Comparison of ENCODE assay signal across 14 cellular contexts in the genomic region with DNA sequence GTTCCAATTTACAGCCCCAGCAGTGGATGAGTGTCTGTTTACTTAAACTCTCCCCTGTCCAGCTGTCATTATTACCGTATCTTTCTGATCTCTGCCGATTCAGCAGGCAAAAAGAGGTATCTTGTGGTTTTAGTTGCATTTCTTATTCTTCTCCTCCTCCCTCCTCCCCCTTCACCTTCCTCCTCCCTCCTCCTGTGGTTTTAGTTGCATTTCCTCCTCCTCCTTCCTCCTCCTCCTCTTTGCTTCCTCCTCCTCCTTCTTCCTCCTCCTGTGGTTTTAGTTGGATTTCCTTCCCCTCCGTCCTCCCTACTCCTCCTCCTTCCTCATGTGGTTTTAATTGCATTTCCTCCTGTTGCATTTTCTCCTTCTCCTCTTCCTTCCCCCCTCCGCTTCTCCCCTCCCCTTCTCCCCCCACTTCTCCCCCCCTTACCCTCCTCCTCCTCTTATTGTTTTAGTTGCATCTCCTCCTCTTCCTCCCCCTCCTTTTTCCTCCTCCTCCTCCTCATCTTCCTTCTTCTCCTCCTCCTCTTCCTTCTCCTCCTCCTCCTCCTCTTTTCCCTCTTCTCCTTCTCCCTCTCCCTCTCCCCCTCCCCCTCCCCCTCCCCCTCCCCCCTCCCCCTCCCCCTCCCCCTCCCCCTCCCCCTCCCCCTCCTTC. TPM values are rescaled to one million over a fixed set of nuclear protein-coding genes. Genes with fewer than 3 reads are reported as not detected.
A peak's percentile ranks its signal among the peaks of the same experiment; 100 is the strongest.
DNase-seq lines count a peak whose midpoint lies in the region; ATAC-seq and TF ChIP-seq lines count a peak whose summit lies in the region.
"Had no signal": no experiment of that assay in that cellular context is flagged by ENCODE, and none has a peak within 500 bp of the region (broad histone marks: within the 10 kb centered on the region; RNA-seq: fewer than 3 reads in every experiment).

No MANE protein-coding gene starts in this region.

- H3K79me2 ChIP-seq in KMS-11 (ENCODE audit: insufficient read depth, low read depth) = no peaks in the 10 kb centered on the region

- H3K27ac ChIP-seq in KMS-11 (peak overlapping the region; percentile 20; the same call in 1 of the 2 replicates), SJCRH30 (no peak overlapping the region)

- H3K4me2 ChIP-seq in KMS-11 = peak overlapping the region; percentile 67; the same call in 1 of the 2 replicates

- H3K36me3 ChIP-seq in KMS-11 (ENCODE audit: insufficient read depth) (no peaks in the 10 kb centered on the region), SJCRH30 (no peaks in the 10 kb centered on the region)

- no peak overlapping the region for H3K4me3 ChIP-seq in KMS-11 (IDR thresholded peaks at IDR 0.05; ENCODE audit: insufficient read depth, low read depth, low read length)
- no peak overlapping the region for H3K4me3 ChIP-seq in SJCRH30

- H3K4me1 ChIP-seq in KMS-11 (ENCODE audit: low read depth, poor library complexity, severe bottlenecking) (peaks cover 26% of the 10 kb centered on the region), SJCRH30 (peaks cover 18% of the 10 kb centered on the region)

- no peaks in the 10 kb centered on the region for H3K27me3 ChIP-seq in KMS-11 (ENCODE audit: insufficient read depth, low read depth)
- no peaks in the 10 kb centered on the region; the same call in 1 of the 2 replicates for H3K27me3 ChIP-seq in SJCRH30

- H3K9ac ChIP-seq in KMS-11 = no peak overlapping the region

- peak; percentile 16 for DNase-seq in DMS53 (lab: John Stamatoyannopoulos, UW)
- peak; percentile 26 to 63 for DNase-seq in SJCRH30
- DNase-seq in iris pigment epithelial cell (ENCODE audit: low read depth) = peak; percentile 12
- no peak for DNase-seq in UCSD-AML1 (lab: John Stamatoyannopoulos, UW; ENCODE audit: unreplicated experiment)
- no peak for DNase-seq in NCI-H345 treated with DMSO at 0.1 percent for 48 hours (lab: John Stamatoyannopoulos, UW; ENCODE audit: unreplicated experiment)
- DNase-seq: activated CD4-positive, alpha-beta T cell treated with anti-CD3 and anti-CD28 coated beads, Interleukin-2, amount 50 U/mL, for 48 hours; naive thymus-derived CD8-positive, alpha-beta T cell; NCI-H446 treated with DMSO at 0.1 percent for 48 hours; small intestine; SW 1271 had no signal

- H4K20me1 ChIP-seq in KMS-11 (ENCODE audit: insufficient read depth) = no peaks in the 10 kb centered on the region

- H2AFZ ChIP-seq in KMS-11 (ENCODE audit: low read depth) = no peak overlapping the region

- H3K9me3 ChIP-seq in SJCRH30 (replicated peaks) = peaks cover 9% of the 10 kb centered on the region

- ATAC-seq in HG03342 (IDR thresholded peaks at IDR 0.05; ENCODE audit: unreplicated experiment) = no peak
- ATAC-seq in HG02571 (IDR thresholded peaks at IDR 0.05; ENCODE audit: unreplicated experiment) = no peak
- ATAC-seq: activated naive CD4-positive, alpha-beta T cell treated with anti-CD3 and anti-CD28 coated beads, Interleukin-2, amount 50 U/mL, for 72 hours; naive thymus-derived CD8-positive, alpha-beta T cell had no signal

- TF ChIP-seq CTCF in KMS-11 (conservative IDR thresholded peaks at IDR 0.05; ENCODE audit: low read depth, low read length) = no peak

RNA-seq across cellular contexts. Expression of a gene that starts 25.3 kb away (rescaled TPM):
- 7.5 and 8.6 TPM in 2 replicates for total RNA-seq in SJCRH30 (2014; rRNA removed; shearing (Covaris generic))

RNA-seq across cellular contexts. Expression of a gene that starts 52.4 kb away (rescaled TPM):
- total RNA-seq in SJCRH30 (2014; rRNA removed; shearing (Covaris generic)) = not detected in 2 replicates

RNA-seq across cellular contexts. Expression of a gene that starts 53.3 kb away (rescaled TPM):
- total RNA-seq in SJCRH30 (2014; rRNA removed; shearing (Covaris generic)) = 250 and 275 TPM in 2 replicates

Comparison
In these comparisons a context has a peak if more than half of its experiments do, and no peak if none do; other contexts are left out.
1. DNase-seq: peak in DMS53 (single experiment), SJCRH30 (2 of 2) and iris pigment epithelial cell (single experiment); none in UCSD-AML1 (single experiment) and NCI-H345 treated with DMSO at 0.1 percent for 48 hours (single experiment).